23 cellular contexts compared by ENCODE assay signal in the genomic region with DNA sequence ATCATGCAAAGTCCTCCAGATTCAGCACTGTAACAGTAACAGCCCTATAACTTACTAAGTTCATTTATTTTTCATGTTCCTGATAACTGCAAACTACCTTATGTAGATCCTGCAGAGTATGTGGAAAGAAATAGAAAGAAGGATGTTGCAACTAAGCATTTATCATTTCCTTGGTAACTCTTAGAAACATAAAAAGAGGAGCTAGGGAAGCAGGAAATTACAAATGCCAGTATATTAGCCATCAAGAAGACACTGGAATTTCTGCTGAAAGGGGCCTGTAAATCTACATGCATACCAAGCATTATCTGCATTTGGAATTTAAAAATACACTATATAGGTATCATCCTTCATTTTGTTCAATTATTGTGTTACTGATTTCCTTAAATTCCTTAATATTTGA.
"Had no signal": no experiment of that assay in that cellular context is flagged by ENCODE, and none has a peak within 500 bp of the region (broad histone marks: within the 10 kb centered on the region; RNA-seq: fewer than 3 reads in every experiment).

No MANE protein-coding gene starts in this region.

- DNase-seq: activated B cell treated with CpG ODN at 0.5 μM for 24 hours; activated CD4-positive, alpha-beta T cell treated with anti-CD3 and anti-CD28 coated beads for 48 hours; activated CD8-positive, alpha-beta memory T cell treated with anti-CD3 and anti-CD28 coated beads, Interleukin-2, amount 50 U/mL, for 4 hours; activated CD8-positive, alpha-beta T cell treated with anti-CD3 and anti-CD28 coated beads, Interleukin-2, amount 10 ng/mL, durations not matched to agents 7 days and 5 days; activated effector memory CD4-positive, alpha-beta T cell treated with anti-CD3 and anti-CD28 coated beads, Interleukin-2, amount 50 U/mL, for 16 hours; activated T-cell treated with anti-CD3 and anti-CD28 coated beads, Interleukin-2, amount 50 U/mL, for 48 hours; amniotic stem cell; body of pancreas; central memory CD4-positive, alpha-beta T cell; cortex of kidney; effector CD8-positive, alpha-beta T cell; heart right ventricle; left colon; lower lobe of right lung; midbrain; right lobe of liver; stimulated activated CD4-positive, alpha-beta T cell treated with anti-CD3 and anti-CD28 coated beads, Interleukin-1b, Interleukin-23, amount 100 ng/mL, for 48 hours; stomach; testis had no signal

- H3K9me3 ChIP-seq: body of pancreas, gastroesophageal sphincter, heart right ventricle, lower lobe of right lung, right lobe of liver, stomach, testis had no signal

- H3K4me3 ChIP-seq: body of pancreas, gastroesophageal sphincter, heart right ventricle, lower lobe of right lung, right lobe of liver, stomach, testis had no signal

- H3K4me1 ChIP-seq: body of pancreas, gastroesophageal sphincter, heart right ventricle, lower lobe of right lung, right lobe of liver, stomach, testis had no signal

- H3K27me3 ChIP-seq: body of pancreas, gastroesophageal sphincter, right lobe of liver, stomach, testis had no signal

- H3K4me1 Mint-ChIP-seq: activated B cell treated with CpG ODN at 0.5 μM for 24 hours; activated naive CD4-positive, alpha-beta T cell treated with anti-CD3 and anti-CD28 coated beads, Interleukin-2, amount 50 U/mL, for 24 hours had no signal

- H3K27ac ChIP-seq: body of pancreas, gastroesophageal sphincter, heart right ventricle, lower lobe of right lung, right lobe of liver, stomach, testis had no signal

- H3K9me3 Mint-ChIP-seq: activated B cell treated with CpG ODN at 0.5 μM for 24 hours; activated naive CD4-positive, alpha-beta T cell treated with anti-CD3 and anti-CD28 coated beads, Interleukin-2, amount 50 U/mL, for 24 hours; T-helper 2 cell treated with Interferon-gamma antibody and Interleukin-4, amounts not matched to agents 5 μg/mL and 100 μg/mL, for 36 hours had no signal

- H3K36me3 ChIP-seq: gastroesophageal sphincter, heart right ventricle, lower lobe of right lung, right lobe of liver, stomach had no signal

- H3K27ac Mint-ChIP-seq: activated B cell treated with CpG ODN at 0.5 μM for 24 hours; activated CD8-positive, alpha-beta T cell treated with anti-CD3 and anti-CD28 coated beads, Interleukin-2, amount 10 ng/mL, durations not matched to agents 7 days and 5 days; activated naive CD4-positive, alpha-beta T cell treated with anti-CD3 and anti-CD28 coated beads, Interleukin-2, amount 50 U/mL, for 24 hours; progenitor cell of endocrine pancreas; T-helper 2 cell treated with Interferon-gamma antibody and Interleukin-4, amounts not matched to agents 5 μg/mL and 100 μg/mL, for 36 hours had no signal

- H3K4me3 Mint-ChIP-seq: activated B cell treated with CpG ODN at 0.5 μM for 24 hours; activated CD8-positive, alpha-beta T cell treated with anti-CD3 and anti-CD28 coated beads, Interleukin-2, amount 10 ng/mL, durations not matched to agents 7 days and 5 days; activated naive CD4-positive, alpha-beta T cell treated with anti-CD3 and anti-CD28 coated beads, Interleukin-2, amount 50 U/mL, for 24 hours; T-helper 2 cell treated with Interferon-gamma antibody and Interleukin-4, amounts not matched to agents 5 μg/mL and 100 μg/mL, for 36 hours had no signal

- ATAC-seq: activated CD8-positive, alpha-beta T cell treated with anti-CD3 and anti-CD28 coated beads, Interleukin-2, amount 10 ng/mL, durations not matched to agents 7 days and 5 days; body of pancreas; gastroesophageal sphincter; heart right ventricle; left colon; lower lobe of right lung; right lobe of liver had no signal

- H3K27me3 Mint-ChIP-seq: activated B cell treated with CpG ODN at 0.5 μM for 24 hours; activated naive CD4-positive, alpha-beta T cell treated with anti-CD3 and anti-CD28 coated beads, Interleukin-2, amount 50 U/mL, for 24 hours; progenitor cell of endocrine pancreas had no signal

- H3K36me3 Mint-ChIP-seq: activated naive CD4-positive, alpha-beta T cell treated with anti-CD3 and anti-CD28 coated beads, Interleukin-2, amount 50 U/mL, for 24 hours had no signal
